Comparison of ENCODE assay signal across 8 cellular contexts in genomic region chr11:62123669-62124185, GRCh38. TPM values are rescaled to one million over a fixed set of nuclear protein-coding genes. Genes with fewer than 3 reads are reported as not detected.
DNase-seq lines count a peak whose midpoint lies in the region; ATAC-seq, FAIRE-seq and TF ChIP-seq lines count a peak whose summit lies in the region.

Gene INCENP, plus strand, starts transcription at chr11:62124011. Its CDS starts 4,151 bp downstream, at chr11:62128162.

- peaks cover 21 to 23% of the 10 kb centered on the region in 2 donors for H3K4me1 Mint-ChIP-seq in natural killer cell treated with Interleukin-12 subunit alpha and Interleukin-12 subunit beta and Interleukin-15 and Interleukin-18, amount 100 ng/mL, for 72 hours (ENCODE audit: low read depth in 2 of 2)

- H3K27ac Mint-ChIP-seq in natural killer cell treated with Interleukin-12 subunit alpha and Interleukin-12 subunit beta and Interleukin-15 and Interleukin-18, amount 100 ng/mL, for 72 hours, result peak within 1 kb of the TSS; percentile 86 to 91

- TF ChIP-seq POLR2A in H54 (IDR thresholded peaks at IDR 0.05; ENCODE audit: low read depth, low read length) (peak; percentile 50), Raji (IDR thresholded peaks at IDR 0.05; ENCODE audit: insufficient read depth, low read depth, low read length) (peak; percentile 73)

- H3K4me2 ChIP-seq in Loucy (ENCODE audit: low read depth, low read length, poor library complexity, severe bottlenecking), result peak within 1 kb of the TSS; percentile 95

- H3K9ac ChIP-seq in Loucy (ENCODE audit: low read depth, low read length, poor library complexity, severe bottlenecking), result peak within 1 kb of the TSS; percentile 99

- H3K36me3 Mint-ChIP-seq in natural killer cell treated with Interleukin-12 subunit alpha and Interleukin-12 subunit beta and Interleukin-15 and Interleukin-18, amount 100 ng/mL, for 72 hours, result no peaks in the 10 kb centered on the region

- peaks cover 4% of the 10 kb centered on the region for H3K27me3 ChIP-seq in Loucy (ENCODE audit: insufficient read depth, low read length, poor library complexity, severe bottlenecking)

- ATAC-seq in natural killer cell treated with Interleukin-12 subunit alpha and Interleukin-12 subunit beta and Interleukin-15 and Interleukin-18, amount 100 ng/mL, for 72 hours, result peak; percentile 98 to 99
- ATAC-seq in stimulated activated naive CD8-positive, alpha-beta T cell treated with anti-CD3 and anti-CD28 coated beads, Interleukin-15, Interleukin-2, amounts not matched to agents 100 U/mL and 50 U/mL, for 24 hours, result peak; percentile 99

- peaks cover 43% of the 10 kb centered on the region for H3K4me1 ChIP-seq in Loucy (ENCODE audit: insufficient read depth, low read length, poor library complexity, severe bottlenecking)

- H3K79me2 ChIP-seq in Loucy (ENCODE audit: insufficient read depth, low read length), result peaks cover 50% of the 10 kb centered on the region

- TF ChIP-seq CTCF in Loucy (conservative IDR thresholded peaks at IDR 0.05; ENCODE audit: low read length), result no peak
- TF ChIP-seq CTCF in fibroblast of pulmonary artery (IDR thresholded peaks at IDR 0.05; ENCODE audit: low read length, missing control alignments), result no peak

- peak; percentile 99 for DNase-seq in ELF-1 (ENCODE audit: low read depth, low spot score)
- DNase-seq in H54 (ENCODE audit: insufficient read length, low spot score), result peak; percentile 91
- peak; percentile 92 for DNase-seq in activated T-helper 9 cell treated with anti-CD3 and anti-CD28 coated beads, Interleukin-2, amount 50 U/mL, for 16 hours (ENCODE audit: low read depth)
- peak; percentile 99 for DNase-seq in fibroblast of pulmonary artery (ENCODE audit: low read depth)
- DNase-seq in natural killer cell treated with Interleukin-12 subunit alpha and Interleukin-12 subunit beta and Interleukin-15 and Interleukin-18, amount 100 ng/mL, for 72 hours (ENCODE audit: low spot score), result peak; percentile 98
- peak; percentile 93 for DNase-seq in stimulated activated naive CD8-positive, alpha-beta T cell treated with anti-CD3 and anti-CD28 coated beads, Interleukin-15, Interleukin-2, amounts not matched to agents 100 U/mL and 50 U/mL, for 24 hours

- peak within 1 kb of the TSS; percentile 83 for H2AFZ ChIP-seq in Loucy (ENCODE audit: low read length)

- H3K4me3 Mint-ChIP-seq in natural killer cell treated with Interleukin-12 subunit alpha and Interleukin-12 subunit beta and Interleukin-15 and Interleukin-18, amount 100 ng/mL, for 72 hours, result peak within 1 kb of the TSS; percentile 96

- peaks cover 9% of the 10 kb centered on the region; the same call in 1 of the 2 replicates for H3K36me3 ChIP-seq in Loucy (ENCODE audit: insufficient read depth, low read length)

- H3F3A ChIP-seq in Loucy (ENCODE audit: low read depth), result no peaks in the 10 kb centered on the region

- no peaks in the 10 kb centered on the region for H3K9me2 ChIP-seq in Loucy (replicated peaks; ENCODE audit: low read depth, low read length)

- peak; percentile 53 for FAIRE-seq in H54 (lab: Jason Lieb, UNC)

- H3K9me3 ChIP-seq in Loucy (ENCODE audit: insufficient read depth, low read depth, low read length), result no peaks in the 10 kb centered on the region

- H3K4me3 ChIP-seq in Loucy (ENCODE audit: low read length, poor library complexity, severe bottlenecking) (peak within 1 kb of the TSS; percentile 96), fibroblast of pulmonary artery (replicated peaks; ENCODE audit: low read depth, low read length) (peak within 1 kb of the TSS; percentile 98)

- H3K9me3 Mint-ChIP-seq in natural killer cell treated with Interleukin-12 subunit alpha and Interleukin-12 subunit beta and Interleukin-15 and Interleukin-18, amount 100 ng/mL, for 72 hours, result no peaks in the 10 kb centered on the region

- no peaks in the 10 kb centered on the region for H3K27me3 Mint-ChIP-seq in natural killer cell treated with Interleukin-12 subunit alpha and Interleukin-12 subunit beta and Interleukin-15 and Interleukin-18, amount 100 ng/mL, for 72 hours

- peaks cover 42% of the 10 kb centered on the region for H4K20me1 ChIP-seq in Loucy (ENCODE audit: insufficient read depth, low read length, poor library complexity, severe bottlenecking)

RNA-seq across cellular contexts. Expression of gene INCENP, which starts in this region (rescaled TPM):
- 100 to 1,000 TPM in 1 of 2 donors, 10 to 100 TPM in 1; 74.4 to 135 TPM for total RNA-seq in natural killer cell treated with Interleukin-12 subunit alpha and Interleukin-12 subunit beta and Interleukin-15 and Interleukin-18, amount 100 ng/mL, for 72 hours

Comparison
In these comparisons a context has a peak if more than half of its experiments do, and no peak if none do; other contexts are left out.
1. Peak in every context shown above with its lines: DNase-seq, ATAC-seq and H3K4me3 ChIP-seq.